Comparison of ENCODE assay signal across 9 cellular contexts in the genomic region with DNA sequence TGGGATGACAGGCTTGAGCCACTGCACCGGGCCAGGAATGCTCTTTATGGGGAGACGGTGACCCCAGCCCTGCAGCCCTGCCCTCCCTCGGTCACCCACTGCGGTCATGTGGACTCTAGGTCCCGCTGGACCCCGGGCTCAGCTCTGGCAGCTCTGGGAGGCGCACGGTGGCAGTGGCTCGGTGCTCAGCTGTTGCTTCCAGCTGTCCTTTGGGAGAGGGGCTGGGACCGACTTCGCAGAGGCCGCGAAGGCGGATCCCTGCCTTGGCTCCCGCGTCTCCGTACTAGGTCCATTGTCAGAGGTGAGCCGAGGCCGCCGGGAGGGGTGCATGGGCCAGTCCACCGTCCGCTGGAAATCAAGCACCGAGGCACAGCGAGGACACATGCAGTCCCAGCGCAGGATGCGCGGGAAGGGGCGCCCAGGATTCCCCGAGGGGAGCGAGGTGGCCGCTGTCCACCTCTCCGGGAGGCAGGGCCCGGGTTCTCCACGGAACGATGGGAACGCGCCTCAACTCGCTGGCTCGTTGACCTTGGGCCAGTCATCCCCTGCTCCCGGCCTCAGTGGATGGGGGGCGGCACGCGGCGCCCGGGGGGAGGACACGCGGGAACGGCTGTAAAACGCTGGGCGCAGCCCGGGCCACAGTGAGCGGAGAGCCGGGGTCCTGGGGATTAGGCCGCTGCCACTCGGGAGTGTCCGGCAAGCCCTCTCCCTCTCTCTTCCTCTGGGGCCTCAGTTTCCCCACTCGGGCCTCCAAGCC. TPM values are rescaled to one million over a fixed set of nuclear protein-coding genes. Genes with fewer than 3 reads are reported as not detected.
A peak's percentile ranks its signal among the peaks of the same experiment; 100 is the strongest.
DNase-seq lines count a peak whose midpoint lies in the region; ATAC-seq and TF ChIP-seq lines count a peak whose summit lies in the region.
"Had no signal": no experiment of that assay in that cellular context is flagged by ENCODE, and none has a peak within 500 bp of the region (broad histone marks: within the 10 kb centered on the region; RNA-seq: fewer than 3 reads in every experiment).

No MANE protein-coding gene starts in this region.

- no peaks in the 10 kb centered on the region; the same call in 1 of the 2 replicates for H3K4me1 ChIP-seq in HUES48 (ENCODE audit: control insufficient read depth, insufficient read depth, low read length)

- no peaks in the 10 kb centered on the region for H3K9me3 Mint-ChIP-seq in effector memory CD8-positive, alpha-beta T cell
- no peaks in the 10 kb centered on the region for H3K9me3 Mint-ChIP-seq in Calu3 (ENCODE audit: low read depth, unreplicated experiment)

- H3K27ac Mint-ChIP-seq in effector memory CD8-positive, alpha-beta T cell = no peak overlapping the region
- H3K27ac Mint-ChIP-seq in Calu3 (ENCODE audit: unreplicated experiment) = no peak overlapping the region

- H3K27me3 ChIP-seq in HUES48 (ENCODE audit: control insufficient read depth, insufficient read depth, low read length) = peaks cover 23% of the 10 kb centered on the region

- no TSS peak for BruUV-seq in Calu3 (replicated peaks; lab: Mats Ljungman, UMichigan)

- H3K4me1 Mint-ChIP-seq in effector memory CD8-positive, alpha-beta T cell (ENCODE audit: low read depth in 2 of 2) = peaks cover 0 to 7% of the 10 kb centered on the region in 2 donors
- no peaks in the 10 kb centered on the region for H3K4me1 Mint-ChIP-seq in Calu3 (ENCODE audit: low read depth, unreplicated experiment)

- no peak for ATAC-seq in effector memory CD8-positive, alpha-beta T cell (replicated peaks)

- intact Hi-C loops in Calu3 (cut with micrococcal nuclease; ENCODE audit: unreplicated experiment) = no loop called here

- H3K4me3 ChIP-seq in HUES48 (ENCODE audit: low read depth, low read length) = peak overlapping the region; percentile 72

- peaks cover 6% of the 10 kb centered on the region for H3K36me3 Mint-ChIP-seq in effector memory CD8-positive, alpha-beta T cell (ENCODE audit: insufficient read depth)
- no peaks in the 10 kb centered on the region for H3K36me3 Mint-ChIP-seq in Calu3 (ENCODE audit: insufficient read depth, unreplicated experiment)

- 0 out of 2 replicates have a peak, but pooled peaks cover 2% of the 10 kb centered on the region for H3K36me3 ChIP-seq in HUES48 (ENCODE audit: control insufficient read depth, insufficient read depth, low read length)

- TF ChIP-seq CTCF in Calu3 (IDR thresholded peaks at IDR 0.05; ENCODE audit: unreplicated experiment) = no peak

- CTCF ChIA-PET in Calu3 (lab: Charles Lee) = no interaction called here

- no peak overlapping the region for H3K9ac ChIP-seq in HUES48 (ENCODE audit: low read depth, low read length)
- H3K9ac ChIP-seq: KMS-11 had no signal

- no peak overlapping the region for H3K27ac ChIP-seq in HUES48 (ENCODE audit: low read depth, low read length)
- H3K27ac ChIP-seq: KMS-11 had no signal

- H3K9me3 ChIP-seq in HUES48 (ENCODE audit: control insufficient read depth, insufficient read depth, low read length) = no peaks in the 10 kb centered on the region

- DNase-seq in 8988T (peak; percentile 15), myocyte (ENCODE audit: low read depth) (peak; percentile 56), cortex of kidney (lab: John Stamatoyannopoulos, UW) (no peak), Calu3 (no peak), midbrain (lab: John Stamatoyannopoulos, UW) (no peak), NCI-H226 (no peak)
- DNase-seq in effector memory CD8-positive, alpha-beta T cell = no peak

- peak overlapping the region; percentile 54 to 72 for H3K4me3 Mint-ChIP-seq in effector memory CD8-positive, alpha-beta T cell
- no peak overlapping the region for H3K4me3 Mint-ChIP-seq in Calu3 (ENCODE audit: low read depth, unreplicated experiment)

- peaks cover 0 to 1% of the 10 kb centered on the region in 2 donors for H3K27me3 Mint-ChIP-seq in effector memory CD8-positive, alpha-beta T cell
- peaks cover 18% of the 10 kb centered on the region for H3K27me3 Mint-ChIP-seq in Calu3 (ENCODE audit: unreplicated experiment)

RNA-seq across cellular contexts. Expression of gene GBGT1, which starts 0.7 kb away (rescaled TPM):
- total RNA-seq in myocyte = 1.4 and 5.9 TPM in 2 replicates
- polyA plus RNA-seq in myocyte (2012) = 0.37 TPM
- not detected in 2 replicates for total RNA-seq in Calu3 (2022)

RNA-seq across cellular contexts. Expression of gene RALGDS, which starts 41.9 kb away (rescaled TPM):
- total RNA-seq in myocyte (11.3 and 17.6 TPM in 2 replicates), Calu3 (2022) (13.7 and 18.2 TPM in 2 replicates)
- polyA plus RNA-seq in myocyte (2012) = 13.4 TPM

RNA-seq across cellular contexts. Expression of gene OBP2B, which starts 46.1 kb away (rescaled TPM):
- total RNA-seq in myocyte (not detected in 2 replicates), Calu3 (2022) (not detected in 2 replicates)
- polyA plus RNA-seq in myocyte (2012) = not detected

Comparison
In these comparisons a context has a peak if more than half of its experiments do, and no peak if none do; other contexts are left out.
1. DNase-seq: peak in 8988T (single experiment) and myocyte (single experiment); none in effector memory CD8-positive, alpha-beta T cell (0 of 3), cortex of kidney (single experiment), Calu3 (single experiment), midbrain (single experiment) and NCI-H226 (single experiment).